In genomic region chr19:679418-680286, GRCh38 we compare ENCODE assay signal across 8 cellular contexts. TPM values are rescaled to one million over a fixed set of nuclear protein-coding genes. Genes with fewer than 3 reads are reported as not detected.
DNase-seq lines count a peak whose midpoint lies in the region; ATAC-seq and TF ChIP-seq lines count a peak whose summit lies in the region.

No MANE protein-coding gene starts in this region.

- intact Hi-C loops in activated CD8-positive, alpha-beta T cell treated with anti-CD3 and anti-CD28 coated beads for 36 hours (cut with micrococcal nuclease): no loop called here

- H3K9ac ChIP-seq in HUES6 (ENCODE audit: low read length) (peak overlapping the region; percentile 84), mucosa of stomach (ENCODE audit: low read length) (peak overlapping the region; percentile 61)

- TF ChIP-seq POLR2A in erythroblast (IDR thresholded peaks at IDR 0.05; ENCODE audit: low read length) (no peak), tibial nerve (IDR thresholded peaks at IDR 0.05) (no peak)

- H3K27me3 ChIP-seq in HUES6 (ENCODE audit: control insufficient read depth, insufficient read depth, low read length) (peaks cover 27% of the 10 kb centered on the region), mucosa of stomach (ENCODE audit: control insufficient read depth, insufficient read depth, low read length) (peaks cover 31% of the 10 kb centered on the region), tibial nerve (no peaks in the 10 kb centered on the region)

- H3K4me1 ChIP-seq in HUES6 (ENCODE audit: control insufficient read depth, insufficient read depth, low read length) (peaks cover 19% of the 10 kb centered on the region), mucosa of stomach (ENCODE audit: control insufficient read depth, insufficient read depth, low read length) (peaks cover 10% of the 10 kb centered on the region), tibial nerve (peaks cover 0 to 53% (median 35%) of the 10 kb centered on the region in 4 donors)

- H3K4me1 Mint-ChIP-seq in activated CD8-positive, alpha-beta T cell treated with anti-CD3 and anti-CD28 coated beads for 36 hours (ENCODE audit: low read depth): peaks cover 5% of the 10 kb centered on the region

- WGBS in tibial nerve, 2 donors: 4 to 14% methylated on average over 14 to 29 of the region's 69 CpGs

- H3K9me3 ChIP-seq in HUES6 (ENCODE audit: control insufficient read depth, insufficient read depth, low read depth, low read length) (no peaks in the 10 kb centered on the region), mucosa of stomach (ENCODE audit: control insufficient read depth, low read length) (no peaks in the 10 kb centered on the region), tibial nerve (no peaks in the 10 kb centered on the region)

- peaks cover 11% of the 10 kb centered on the region for H3K27me3 Mint-ChIP-seq in activated CD8-positive, alpha-beta T cell treated with anti-CD3 and anti-CD28 coated beads for 36 hours

- H3K27ac Mint-ChIP-seq in activated CD8-positive, alpha-beta T cell treated with anti-CD3 and anti-CD28 coated beads for 36 hours: peak overlapping the region; percentile 80

- peak overlapping the region; percentile 78 for H3K4me3 ChIP-seq in HUES6 (ENCODE audit: low read depth, low read length)
- no peak overlapping the region for H3K4me3 ChIP-seq in mucosa of stomach (ENCODE audit: low read length)
- H3K4me3 ChIP-seq in tibial nerve: peak overlapping the region; percentile 60 to 90 (median 74)

- POLR2A ChIA-PET in activated CD8-positive, alpha-beta T cell treated with anti-CD3 and anti-CD28 coated beads for 36 hours (lab: Charles Lee): interaction anchor here (0.6 to 1.4 kb wide), 7 partner anchors 8 to 403 kb away, joined by 3 to 4 read pairs (median 4); partner anchors contain the start of gene RNF126

- no peaks in the 10 kb centered on the region for H3K9me3 Mint-ChIP-seq in activated CD8-positive, alpha-beta T cell treated with anti-CD3 and anti-CD28 coated beads for 36 hours

- no peaks in the 10 kb centered on the region for H3K36me3 Mint-ChIP-seq in activated CD8-positive, alpha-beta T cell treated with anti-CD3 and anti-CD28 coated beads for 36 hours (ENCODE audit: low read depth)

- TF ChIP-seq EP300 in tibial nerve (IDR thresholded peaks at IDR 0.05): peak; percentile 74 to 88

- CTCF ChIA-PET in activated CD8-positive, alpha-beta T cell treated with anti-CD3 and anti-CD28 coated beads for 36 hours (lab: Charles Lee): interaction anchor here (1.0 to 1.3 kb wide), 4 partner anchors 9 to 55 kb away, joined by 3 to 8 read pairs (median 4); no protein-coding TSS in a partner anchor

- DNase-seq in COLO668 (lab: John Stamatoyannopoulos, UW; ENCODE audit: unreplicated experiment) (peak; percentile 62), GM20000 (ENCODE audit: low spot score) (peak; percentile 75), erythroblast (lab: John Stamatoyannopoulos, UW) (peak; percentile 56 to 60), tibial nerve (ENCODE audit: low spot score in 2 of 2) (peak; percentile 41 to 59)
- peak; percentile 48 for DNase-seq in activated CD8-positive, alpha-beta T cell treated with anti-CD3 and anti-CD28 coated beads for 36 hours
- DNase-seq in activated CD4-positive, CD25-positive, alpha-beta regulatory T cell (lab: John Stamatoyannopoulos, UW): no peak

- H3K36me3 ChIP-seq in HUES6 (ENCODE audit: control insufficient read depth, insufficient read depth, low read length) (no peaks in the 10 kb centered on the region), mucosa of stomach (ENCODE audit: control insufficient read depth, insufficient read depth, low read length) (no peaks in the 10 kb centered on the region), tibial nerve (peaks cover 0 to 20% (median 0%) of the 10 kb centered on the region in 3 donors)

- no peak for ATAC-seq in activated CD8-positive, alpha-beta T cell treated with anti-CD3 and anti-CD28 coated beads for 36 hours

- TF ChIP-seq CTCF in GM20000 (IDR thresholded peaks at IDR 0.05; ENCODE audit: extremely low read depth, missing control alignments) (no peak), tibial nerve (IDR thresholded peaks at IDR 0.05) (no peak)
- peak; percentile 33 for TF ChIP-seq CTCF in activated CD8-positive, alpha-beta T cell treated with anti-CD3 and anti-CD28 coated beads for 36 hours (IDR thresholded peaks at IDR 0.05)

- peak overlapping the region; percentile 79 for H3K4me3 Mint-ChIP-seq in activated CD8-positive, alpha-beta T cell treated with anti-CD3 and anti-CD28 coated beads for 36 hours

- H3K27ac ChIP-seq in HUES6 (ENCODE audit: low read depth, low read length): 0 out of 2 replicates have a peak overlapping the region, but pooled peaks have one; percentile 69
- H3K27ac ChIP-seq in tibial nerve: peak overlapping the region; percentile 94 to 99 (median 99)

RNA-seq across cellular contexts. Expression of gene FSTL3, which starts 3.5 kb away (rescaled TPM):
- total RNA-seq in activated CD8-positive, alpha-beta T cell treated with anti-CD3 and anti-CD28 coated beads for 36 hours: 10 to 100 TPM; 12.3 TPM
- 100 to 1,000 TPM; 582 to 977 (median 642) TPM for total RNA-seq in tibial nerve

RNA-seq across cellular contexts. Expression of gene PRSS57, which starts 15.6 kb away (rescaled TPM):
- not detected for total RNA-seq in activated CD8-positive, alpha-beta T cell treated with anti-CD3 and anti-CD28 coated beads for 36 hours
- total RNA-seq in tibial nerve: not detected

RNA-seq across cellular contexts. Expression of gene RNF126, which starts 16.6 kb away (rescaled TPM):
- total RNA-seq in activated CD8-positive, alpha-beta T cell treated with anti-CD3 and anti-CD28 coated beads for 36 hours: 100 to 1,000 TPM in 1 of 2 experiments, 10 to 100 TPM in 1; 99.1 to 101 TPM
- 10 to 100 TPM; 38.0 to 90.9 (median 55.3) TPM for total RNA-seq in tibial nerve

RNA-seq across cellular contexts. Expression of gene PALM, which starts 29.1 kb away (rescaled TPM):
- under 1 TPM; 0.22 to 0.36 TPM for total RNA-seq in activated CD8-positive, alpha-beta T cell treated with anti-CD3 and anti-CD28 coated beads for 36 hours
- 100 to 1,000 TPM in 1 of 4 donors, 10 to 100 TPM in 3; 65.7 to 101 (median 98.0) TPM for total RNA-seq in tibial nerve

RNA-seq across cellular contexts. Expression of gene FGF22, which starts 40.0 kb away (rescaled TPM):
- under 1 TPM in 1 of 2 experiments, not detected in 1; 0.16 TPM for total RNA-seq in activated CD8-positive, alpha-beta T cell treated with anti-CD3 and anti-CD28 coated beads for 36 hours
- 1 to 10 TPM in 3 of 4 donors, under 1 TPM in 1; 0.30 to 9.0 (median 3.4) TPM for total RNA-seq in tibial nerve

Comparison
In these comparisons a context has a peak if more than half of its experiments do, and no peak if none do; other contexts are left out.
1. DNase-seq: peak in COLO668 (single experiment), GM20000 (single experiment), activated CD8-positive, alpha-beta T cell treated with anti-CD3 and anti-CD28 coated beads for 36 hours (single experiment), erythroblast (2 of 2) and tibial nerve (2 of 2); none in activated CD4-positive, CD25-positive, alpha-beta regulatory T cell (0 of 4).
2. RNA of gene FSTL3, which starts 3.5 kb away (total RNA-seq): 582 to 977 TPM in tibial nerve; 12.3 TPM in activated CD8-positive, alpha-beta T cell treated with anti-CD3 and anti-CD28 coated beads for 36 hours; every median in the first group is over 10 times any median in the second.